Comparison of ENCODE assay signal across 17 cellular contexts in the genomic region with DNA sequence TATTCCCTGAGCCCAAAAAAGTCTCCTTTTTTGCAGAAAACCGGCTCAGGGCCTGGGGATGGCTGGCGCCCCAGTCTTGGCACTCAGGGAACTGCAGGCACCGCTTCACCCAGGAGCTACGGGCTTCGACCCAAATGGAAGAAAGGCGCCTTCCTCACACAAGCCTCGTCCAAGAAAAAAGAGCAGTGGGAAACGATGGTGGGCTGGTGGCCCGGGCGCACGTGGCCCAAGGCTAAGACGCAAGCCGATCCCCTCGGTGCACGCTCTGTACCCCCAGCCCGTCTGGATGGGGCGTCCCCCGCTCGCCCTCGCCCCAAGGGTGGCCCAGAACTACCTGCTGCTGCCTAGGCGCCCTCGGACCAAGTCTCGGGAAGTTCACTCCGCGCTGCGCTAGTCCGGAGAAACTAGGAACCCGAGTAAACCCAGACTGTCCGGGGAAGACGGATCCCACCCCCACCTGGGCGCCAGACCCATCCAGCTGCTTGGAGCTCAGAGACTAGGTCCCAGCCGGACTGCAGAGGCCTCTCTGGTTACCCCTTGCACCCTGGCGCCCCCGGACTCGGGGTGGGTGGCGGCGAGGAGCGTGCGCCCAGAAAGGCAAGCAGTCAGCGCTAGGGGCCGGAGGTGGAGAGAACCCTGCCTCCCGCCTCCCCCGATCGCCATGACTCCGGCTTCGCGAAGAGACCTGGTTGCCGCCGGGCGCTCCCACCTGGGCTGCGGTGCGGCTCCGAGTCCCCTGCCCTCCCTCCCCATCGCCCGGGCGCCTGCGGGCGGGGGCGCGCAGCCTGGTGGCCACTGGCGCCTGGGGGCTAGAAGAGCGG.
DNase-seq lines count a peak whose midpoint lies in the region; ATAC-seq and TF ChIP-seq lines count a peak whose summit lies in the region.
"Had no signal": no experiment of that assay in that cellular context is flagged by ENCODE, and none has a peak within 500 bp of the region (broad histone marks: within the 10 kb centered on the region; RNA-seq: fewer than 3 reads in every experiment).

No MANE protein-coding gene starts in this region.

- H3K4me1 ChIP-seq in iPS-20b (ENCODE audit: insufficient read depth, low read length): peaks cover 7% of the 10 kb centered on the region
- H3K4me1 ChIP-seq: adrenal gland, colonic mucosa had no signal

- 0 out of 2 replicates have a peak, but pooled peaks cover 3% of the 10 kb centered on the region for H3K9me3 ChIP-seq in iPS-20b (ENCODE audit: insufficient read depth, low read depth, low read length)
- H3K9me3 ChIP-seq: adrenal gland, colonic mucosa had no signal

- H3K36me3 ChIP-seq in iPS-20b (ENCODE audit: insufficient read depth, low read depth, low read length): no peaks in the 10 kb centered on the region
- H3K36me3 ChIP-seq: adrenal gland, colonic mucosa had no signal

- H3K4me3 Mint-ChIP-seq in WTC11 (peak overlapping the region; percentile 70), progenitor cell of endocrine pancreas (ENCODE audit: low read depth) (peak overlapping the region; percentile 56)
- no peak overlapping the region for H3K4me3 Mint-ChIP-seq in activated T-cell treated with anti-CD3 and anti-CD28 coated beads, Interleukin-2, amount 50 U/mL, for 24 hours
- H3K4me3 Mint-ChIP-seq: activated CD4-positive, alpha-beta T cell treated with anti-CD3 and anti-CD28 coated beads for 36 hours; T-helper 17 cell had no signal

- H3K4me3 ChIP-seq in iPS-20b (ENCODE audit: low read length): peak overlapping the region; percentile 85
- H3K4me3 ChIP-seq: colonic mucosa had no signal

- TF ChIP-seq CTCF in WTC11 (IDR thresholded peaks at IDR 0.05) (no peak), progenitor cell of endocrine pancreas (IDR thresholded peaks at IDR 0.05; ENCODE audit: unreplicated experiment) (peak; percentile 15)

- peak; percentile 33 for ATAC-seq in WTC11
- ATAC-seq: activated CD4-positive, alpha-beta T cell treated with anti-CD3 and anti-CD28 coated beads for 36 hours; T-helper 17 cell had no signal

- peaks cover 25% of the 10 kb centered on the region for H3K36me3 Mint-ChIP-seq in WTC11
- H3K36me3 Mint-ChIP-seq in progenitor cell of endocrine pancreas (ENCODE audit: insufficient read depth): peaks cover 5% of the 10 kb centered on the region
- H3K36me3 Mint-ChIP-seq in activated T-cell treated with anti-CD3 and anti-CD28 coated beads, Interleukin-2, amount 50 U/mL, for 24 hours (ENCODE audit: low read depth): no peaks in the 10 kb centered on the region

- POLR2A ChIA-PET in WTC11 (lab: Charles Lee): interaction anchor here (0.5 to 1.2 kb wide), 4 partner anchors 8 to 595 kb away, joined by 3 to 8 read pairs (median 4); no protein-coding TSS in a partner anchor

- CTCF ChIA-PET in WTC11 (lab: Charles Lee): interaction anchor here (0.6 to 4.6 kb wide), 19 partner anchors 8 to 584 kb away, joined by 3 to 33 read pairs (median 4); no protein-coding TSS in a partner anchor

- DNase-seq in NCI-H2171 treated with DMSO at 0.1 percent for 48 hours (lab: John Stamatoyannopoulos, UW): peak; percentile 24
- no peak for DNase-seq in NCI-H2171 (lab: John Stamatoyannopoulos, UW)
- DNase-seq in WTC11 (ENCODE audit: low spot score): peak; percentile 69
- peak; percentile 28 for DNase-seq in progenitor cell of endocrine pancreas (ENCODE audit: low spot score, unreplicated experiment)
- no peak for DNase-seq in GF-D8 (lab: John Stamatoyannopoulos, UW)
- DNase-seq in activated effector memory CD4-positive, alpha-beta T cell treated with Interleukin-2 at 50 U/mL for 16 hours: no peak
- DNase-seq in activated T-cell treated with anti-CD3 and anti-CD28 coated beads, Interleukin-2, amount 50 U/mL, for 24 hours: no peak
- DNase-seq: activated T-cell treated with anti-CD3 and anti-CD28 coated beads, Interleukin-2, amount 50 U/mL, for 1 hour; colonic mucosa; NCI-H1436 treated with DMSO at 0.1 percent for 48 hours; RPMI8226; stimulated activated naive CD4-positive, alpha-beta T cell; T-helper 17 cell had no signal

- H3K27ac Mint-ChIP-seq in WTC11 (no peak overlapping the region), progenitor cell of endocrine pancreas (no peak overlapping the region)
- H3K27ac Mint-ChIP-seq in activated T-cell treated with anti-CD3 and anti-CD28 coated beads, Interleukin-2, amount 50 U/mL, for 24 hours: no peak overlapping the region
- H3K27ac Mint-ChIP-seq: activated CD4-positive, alpha-beta T cell treated with anti-CD3 and anti-CD28 coated beads for 36 hours; T-helper 17 cell had no signal

- no peak overlapping the region for H3K27ac ChIP-seq in iPS-20b (ENCODE audit: low read length)
- H3K27ac ChIP-seq: colonic mucosa, KMS-11 had no signal

- peaks cover 25% of the 10 kb centered on the region for H3K27me3 Mint-ChIP-seq in WTC11 (ENCODE audit: low read depth)
- H3K27me3 Mint-ChIP-seq in progenitor cell of endocrine pancreas: peaks cover 71% of the 10 kb centered on the region
- peaks cover 35% of the 10 kb centered on the region for H3K27me3 Mint-ChIP-seq in activated T-cell treated with anti-CD3 and anti-CD28 coated beads, Interleukin-2, amount 50 U/mL, for 24 hours

- H3K9ac ChIP-seq in iPS-20b (ENCODE audit: low read depth, low read length): peak overlapping the region; percentile 79
- H3K9ac ChIP-seq: KMS-11 had no signal

- H3K27me3 ChIP-seq in iPS-20b (ENCODE audit: insufficient read depth, low read length): peaks cover 53% of the 10 kb centered on the region

- peaks cover 41% of the 10 kb centered on the region for H3K9me3 Mint-ChIP-seq in WTC11
- peaks cover 7% of the 10 kb centered on the region for H3K9me3 Mint-ChIP-seq in progenitor cell of endocrine pancreas (ENCODE audit: low read depth)
- peaks cover 9% of the 10 kb centered on the region for H3K9me3 Mint-ChIP-seq in activated T-cell treated with anti-CD3 and anti-CD28 coated beads, Interleukin-2, amount 50 U/mL, for 24 hours

- peaks cover 23% of the 10 kb centered on the region for H3K4me1 Mint-ChIP-seq in WTC11
- H3K4me1 Mint-ChIP-seq in progenitor cell of endocrine pancreas (ENCODE audit: low read depth): peaks cover 4% of the 10 kb centered on the region
- no peaks in the 10 kb centered on the region for H3K4me1 Mint-ChIP-seq in activated T-cell treated with anti-CD3 and anti-CD28 coated beads, Interleukin-2, amount 50 U/mL, for 24 hours (ENCODE audit: low read depth)
- H3K4me1 Mint-ChIP-seq: activated CD4-positive, alpha-beta T cell treated with anti-CD3 and anti-CD28 coated beads for 36 hours; T-helper 17 cell had no signal

TF ChIP-seq in WTC11, 78 proteins besides CTCF, POLR2A, EP300 and RAD21 (continues in another document):
- no peak for TF ChIP-seq GTF2I (CRISPR knock-in tag; conservative IDR thresholded peaks at IDR 0.05)
- TF ChIP-seq MYBL2 (CRISPR knock-in tag; IDR thresholded peaks at IDR 0.05): peak; percentile 46
- 0 out of 2 replicates have a peak, but pooled peaks have one; percentile 43 for TF ChIP-seq FOXK1 (CRISPR knock-in tag; IDR thresholded peaks at IDR 0.05)
- no peak for TF ChIP-seq PRDM15 (CRISPR knock-in tag; IDR thresholded peaks at IDR 0.05)
- no peak for TF ChIP-seq E2F1 (CRISPR knock-in tag; IDR thresholded peaks at IDR 0.05)

Comparison
In these comparisons a context has a peak if more than half of its experiments do, and no peak if none do; other contexts are left out.
1. DNase-seq: peak in NCI-H2171 treated with DMSO at 0.1 percent for 48 hours (single experiment), WTC11 (single experiment) and progenitor cell of endocrine pancreas (single experiment); none in NCI-H2171 (single experiment), GF-D8 (single experiment), activated effector memory CD4-positive, alpha-beta T cell treated with Interleukin-2 at 50 U/mL for 16 hours (single experiment) and activated T-cell treated with anti-CD3 and anti-CD28 coated beads, Interleukin-2, amount 50 U/mL, for 24 hours (single experiment).